ENCODE assay signal across 13 cellular contexts in genomic region chr3:126300761-126301481, GRCh38. TPM values are rescaled to one million over a fixed set of nuclear protein-coding genes. Genes with fewer than 3 reads are reported as not detected.
DNase-seq lines count a peak whose midpoint lies in the region; ATAC-seq lines count a peak whose summit lies in the region.
"Had no signal": no experiment of that assay in that cellular context is flagged by ENCODE, and none has a peak within 500 bp of the region (broad histone marks: within the 10 kb centered on the region; RNA-seq: fewer than 3 reads in every experiment).

No MANE protein-coding gene starts in this region.

- H3K9me3 Mint-ChIP-seq in activated CD8-positive, alpha-beta memory T cell treated with anti-CD3 and anti-CD28 coated beads, Interleukin-2, amount 10 ng/mL, durations not matched to agents 7 days and 5 days (ENCODE audit: low read depth) = no peaks in the 10 kb centered on the region
- peaks cover 11% of the 10 kb centered on the region for H3K9me3 Mint-ChIP-seq in activated T-helper 1 cell treated with anti-CD3 and anti-CD28 coated beads, Interleukin-12 subunit alpha, Interleukin-12 subunit beta, Interleukin-2, Interleukin-4 antibody, amounts not matched to agents 30 ng/mL and 10 ng/mL and 1 ng/mL, durations not matched to agents 14 hours and 24 hours and 36 hours
- H3K9me3 Mint-ChIP-seq in activated CD4-positive, alpha-beta T cell treated with anti-CD3 and anti-CD28 coated beads for 36 hours (ENCODE audit: low read depth) = peaks cover 16% of the 10 kb centered on the region

- H3K4me1 Mint-ChIP-seq in activated CD8-positive, alpha-beta memory T cell treated with anti-CD3 and anti-CD28 coated beads, Interleukin-2, amount 10 ng/mL, durations not matched to agents 7 days and 5 days = no peaks in the 10 kb centered on the region
- H3K4me1 Mint-ChIP-seq in activated T-helper 1 cell treated with anti-CD3 and anti-CD28 coated beads, Interleukin-12 subunit alpha, Interleukin-12 subunit beta, Interleukin-2, Interleukin-4 antibody, amounts not matched to agents 30 ng/mL and 10 ng/mL and 1 ng/mL, durations not matched to agents 14 hours and 24 hours and 36 hours (ENCODE audit: low read depth) = no peaks in the 10 kb centered on the region
- no peaks in the 10 kb centered on the region for H3K4me1 Mint-ChIP-seq in activated CD4-positive, alpha-beta T cell treated with anti-CD3 and anti-CD28 coated beads for 36 hours
- H3K4me1 Mint-ChIP-seq: brain had no signal

- peaks cover 7% of the 10 kb centered on the region for H3K27me3 Mint-ChIP-seq in activated CD8-positive, alpha-beta memory T cell treated with anti-CD3 and anti-CD28 coated beads, Interleukin-2, amount 10 ng/mL, durations not matched to agents 7 days and 5 days
- H3K27me3 Mint-ChIP-seq in activated T-helper 1 cell treated with anti-CD3 and anti-CD28 coated beads, Interleukin-12 subunit alpha, Interleukin-12 subunit beta, Interleukin-2, Interleukin-4 antibody, amounts not matched to agents 30 ng/mL and 10 ng/mL and 1 ng/mL, durations not matched to agents 14 hours and 24 hours and 36 hours (ENCODE audit: insufficient read depth) = peaks cover 4% of the 10 kb centered on the region
- H3K27me3 Mint-ChIP-seq in activated CD4-positive, alpha-beta T cell treated with anti-CD3 and anti-CD28 coated beads for 36 hours = peaks cover 3% of the 10 kb centered on the region

- intact Hi-C loops in activated T-helper 1 cell treated with anti-CD3 and anti-CD28 coated beads, Interleukin-12 subunit alpha, Interleukin-12 subunit beta, Interleukin-2, Interleukin-4 antibody, amounts not matched to agents 30 ng/mL and 10 ng/mL and 1 ng/mL, durations not matched to agents 14 hours and 24 hours and 36 hours (cut with micrococcal nuclease) = no loop called here
- intact Hi-C loops in activated CD4-positive, alpha-beta T cell treated with anti-CD3 and anti-CD28 coated beads for 36 hours (cut with DNase I, micrococcal nuclease) = no loop called here

- POLR2A ChIA-PET in activated CD4-positive, alpha-beta T cell treated with anti-CD3 and anti-CD28 coated beads for 36 hours (lab: Charles Lee) = no interaction called here

- CTCF ChIA-PET in activated CD8-positive, alpha-beta memory T cell treated with anti-CD3 and anti-CD28 coated beads, Interleukin-2, amount 10 ng/mL, durations not matched to agents 7 days and 5 days (lab: Charles Lee) = no interaction called here
- CTCF ChIA-PET in activated CD4-positive, alpha-beta T cell treated with anti-CD3 and anti-CD28 coated beads for 36 hours (lab: Charles Lee) = no interaction called here

- no peak for ATAC-seq in activated CD8-positive, alpha-beta memory T cell treated with anti-CD3 and anti-CD28 coated beads, Interleukin-2, amount 10 ng/mL, durations not matched to agents 7 days and 5 days
- no peak for ATAC-seq in activated CD4-positive, alpha-beta T cell treated with anti-CD3 and anti-CD28 coated beads for 36 hours
- ATAC-seq: WTC11 had no signal

- H3K4me3 Mint-ChIP-seq in activated CD8-positive, alpha-beta memory T cell treated with anti-CD3 and anti-CD28 coated beads, Interleukin-2, amount 10 ng/mL, durations not matched to agents 7 days and 5 days = no peak overlapping the region
- no peak overlapping the region for H3K4me3 Mint-ChIP-seq in activated T-helper 1 cell treated with anti-CD3 and anti-CD28 coated beads, Interleukin-12 subunit alpha, Interleukin-12 subunit beta, Interleukin-2, Interleukin-4 antibody, amounts not matched to agents 30 ng/mL and 10 ng/mL and 1 ng/mL, durations not matched to agents 14 hours and 24 hours and 36 hours
- H3K4me3 Mint-ChIP-seq in activated CD4-positive, alpha-beta T cell treated with anti-CD3 and anti-CD28 coated beads for 36 hours = no peak overlapping the region
- H3K4me3 Mint-ChIP-seq: WTC11 had no signal

- no peaks in the 10 kb centered on the region for H3K36me3 Mint-ChIP-seq in activated CD8-positive, alpha-beta memory T cell treated with anti-CD3 and anti-CD28 coated beads, Interleukin-2, amount 10 ng/mL, durations not matched to agents 7 days and 5 days
- H3K36me3 Mint-ChIP-seq in activated T-helper 1 cell treated with anti-CD3 and anti-CD28 coated beads, Interleukin-12 subunit alpha, Interleukin-12 subunit beta, Interleukin-2, Interleukin-4 antibody, amounts not matched to agents 30 ng/mL and 10 ng/mL and 1 ng/mL, durations not matched to agents 14 hours and 24 hours and 36 hours (ENCODE audit: low read depth) = no peaks in the 10 kb centered on the region
- peaks cover 2% of the 10 kb centered on the region for H3K36me3 Mint-ChIP-seq in activated CD4-positive, alpha-beta T cell treated with anti-CD3 and anti-CD28 coated beads for 36 hours (ENCODE audit: low read depth)
- H3K36me3 Mint-ChIP-seq: brain had no signal

- peak; percentile 24 for DNase-seq in activated CD8-positive, alpha-beta memory T cell treated with anti-CD3 and anti-CD28 coated beads for 24 hours
- no peak for DNase-seq in activated CD8-positive, alpha-beta memory T cell treated with anti-CD3 and anti-CD28 coated beads, Interleukin-2, amount 10 ng/mL, durations not matched to agents 7 days and 5 days
- peak; percentile 30 for DNase-seq in globus pallidus (ENCODE audit: low spot score)
- peak; percentile 31 for DNase-seq in midbrain (lab: John Stamatoyannopoulos, UW)
- DNase-seq in cerebellum (ENCODE audit: low spot score) = no peak
- DNase-seq in activated T-helper 1 cell treated with anti-CD3 and anti-CD28 coated beads, Interleukin-12 subunit alpha, Interleukin-12 subunit beta, Interleukin-2, Interleukin-4 antibody, amounts not matched to agents 30 ng/mL and 10 ng/mL and 1 ng/mL, durations not matched to agents 14 hours and 24 hours and 36 hours (ENCODE audit: low spot score) = no peak
- no peak for DNase-seq in activated CD4-positive, alpha-beta T cell treated with anti-CD3 and anti-CD28 coated beads for 36 hours
- DNase-seq in activated gamma-delta T cell (lab: John Stamatoyannopoulos, UW) = no peak
- DNase-seq: Calu3; NCI-H2029 treated with DMSO at 0.1 percent for 48 hours; NK-92 treated with Interleukin-12 subunit alpha and Interleukin-12 subunit beta, amount 100 ng/mL, for 24 hours had no signal

- no peak overlapping the region for H3K27ac Mint-ChIP-seq in activated CD8-positive, alpha-beta memory T cell treated with anti-CD3 and anti-CD28 coated beads, Interleukin-2, amount 10 ng/mL, durations not matched to agents 7 days and 5 days
- H3K27ac Mint-ChIP-seq in activated T-helper 1 cell treated with anti-CD3 and anti-CD28 coated beads, Interleukin-12 subunit alpha, Interleukin-12 subunit beta, Interleukin-2, Interleukin-4 antibody, amounts not matched to agents 30 ng/mL and 10 ng/mL and 1 ng/mL, durations not matched to agents 14 hours and 24 hours and 36 hours = no peak overlapping the region
- no peak overlapping the region for H3K27ac Mint-ChIP-seq in activated CD4-positive, alpha-beta T cell treated with anti-CD3 and anti-CD28 coated beads for 36 hours
- H3K27ac Mint-ChIP-seq: WTC11 had no signal

RNA-seq across cellular contexts. Expression of gene KLF15, which starts 56.3 kb away (rescaled TPM):
- not detected for total RNA-seq in activated CD8-positive, alpha-beta memory T cell treated with anti-CD3 and anti-CD28 coated beads, Interleukin-2, amount 10 ng/mL, durations not matched to agents 7 days and 5 days
- total RNA-seq in cerebellum = 5.3 TPM
- total RNA-seq in activated T-helper 1 cell treated with anti-CD3 and anti-CD28 coated beads, Interleukin-12 subunit alpha, Interleukin-12 subunit beta, Interleukin-2, Interleukin-4 antibody, amounts not matched to agents 30 ng/mL and 10 ng/mL and 1 ng/mL, durations not matched to agents 14 hours and 24 hours and 36 hours = 0.08 and 0.22 TPM in 2 replicates
- under 1 TPM; 0.32 to 0.53 TPM for total RNA-seq in activated CD4-positive, alpha-beta T cell treated with anti-CD3 and anti-CD28 coated beads for 36 hours

Comparison
In these comparisons a context has a peak if more than half of its experiments do, and no peak if none do; other contexts are left out.
1. DNase-seq: peak in activated CD8-positive, alpha-beta memory T cell treated with anti-CD3 and anti-CD28 coated beads for 24 hours (single experiment), globus pallidus (single experiment) and midbrain (single experiment); none in activated CD8-positive, alpha-beta memory T cell treated with anti-CD3 and anti-CD28 coated beads, Interleukin-2, amount 10 ng/mL, durations not matched to agents 7 days and 5 days (single experiment), cerebellum (single experiment), activated T-helper 1 cell treated with anti-CD3 and anti-CD28 coated beads, Interleukin-12 subunit alpha, Interleukin-12 subunit beta, Interleukin-2, Interleukin-4 antibody, amounts not matched to agents 30 ng/mL and 10 ng/mL and 1 ng/mL, durations not matched to agents 14 hours and 24 hours and 36 hours (single experiment), activated CD4-positive, alpha-beta T cell treated with anti-CD3 and anti-CD28 coated beads for 36 hours (single experiment) and activated gamma-delta T cell (single experiment).